In the genomic region with DNA sequence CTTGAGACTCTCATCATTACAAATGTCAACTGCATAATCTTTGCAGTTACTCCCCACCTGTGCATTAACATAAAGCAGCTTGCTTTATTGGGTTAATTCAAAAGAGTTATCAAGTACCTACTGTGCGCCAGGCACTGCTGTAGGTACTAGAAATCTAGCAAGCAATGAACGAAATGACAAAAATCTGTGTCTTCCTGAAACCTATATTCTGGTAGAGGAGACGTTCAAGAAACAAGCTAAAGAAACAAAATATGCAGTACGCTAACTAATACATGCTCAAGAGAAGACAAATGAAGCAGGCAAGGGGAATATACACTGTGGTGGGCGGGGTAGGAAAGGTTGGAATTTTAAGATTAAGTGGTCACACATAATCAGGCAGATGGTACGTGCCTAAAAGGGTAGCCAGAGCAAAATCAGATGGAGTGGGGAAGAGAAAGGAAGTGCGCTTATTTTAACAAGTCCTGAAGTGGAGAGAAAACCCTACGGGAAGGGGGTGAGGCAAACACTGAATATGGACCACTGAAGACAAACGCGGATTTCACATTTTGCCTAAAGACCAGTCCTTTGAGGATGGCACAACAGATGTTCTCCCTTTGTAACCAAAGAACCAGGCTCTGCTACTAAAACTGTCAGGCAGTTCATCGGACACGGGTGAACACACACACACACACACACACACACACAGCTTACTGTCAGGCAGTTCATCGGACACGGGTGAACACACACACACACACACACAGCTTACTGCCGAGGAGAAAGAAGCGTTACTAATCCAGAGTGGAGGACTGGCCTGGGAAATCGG, we compare ENCODE assay signal across 8 cellular contexts. TPM values are rescaled to one million over a fixed set of nuclear protein-coding genes. Genes with fewer than 3 reads are reported as not detected.
A peak's percentile ranks its signal among the peaks of the same experiment; 100 is the strongest.
DNase-seq lines count a peak whose midpoint lies in the region; ATAC-seq and TF ChIP-seq lines count a peak whose summit lies in the region.

No MANE protein-coding gene starts in this region.

- H3K4me3 ChIP-seq in liver (ENCODE audit: low read depth in 1 of 3, low read length in 3 of 3): peak overlapping the region; percentile 67 to 97 (median 85)

- H3K27ac ChIP-seq in liver (ENCODE audit: low read depth in 1 of 2, low read length in 2 of 2): peak overlapping the region; percentile 1 to 29

- peak; percentile 19 for DNase-seq in GM10266 (ENCODE audit: extremely low spot score)
- DNase-seq in NAMALWA (ENCODE audit: low spot score): peak; percentile 9
- DNase-seq in astrocyte of the hippocampus (ENCODE audit: low read depth, low spot score): peak; percentile 31
- no peak for DNase-seq in C1 segment of cervical spinal cord (lab: John Stamatoyannopoulos, UW)
- DNase-seq in head of caudate nucleus: no peak

- H3K9me3 ChIP-seq in liver (ENCODE audit: control insufficient read depth in 4 of 4, low read length in 3 of 4): no peaks in the 10 kb centered on the region

- peak in 1 of 2 donors; percentile 25 for TF ChIP-seq RAD21 in liver (IDR thresholded peaks at IDR 0.05)

- peaks cover 6 to 31% (median 16%) of the 10 kb centered on the region in 4 donors for H3K4me1 ChIP-seq in liver (ENCODE audit: control insufficient read depth in 4 of 4, insufficient read depth in 4 of 4, low read length in 3 of 4)

- no peaks in the 10 kb centered on the region for H3K27me3 ChIP-seq in liver (ENCODE audit: control insufficient read depth in 4 of 4, insufficient read depth in 4 of 4, low read length in 3 of 4)

- H3K36me3 ChIP-seq in liver (ENCODE audit: control insufficient read depth in 4 of 4, insufficient read depth in 3 of 4, low read depth in 1 of 4, low read length in 3 of 4): no peaks in the 10 kb centered on the region

- no peak for TF ChIP-seq CTCF in GM10266 (IDR thresholded peaks at IDR 0.05; ENCODE audit: control insufficient read depth, insufficient read depth, low read depth, missing control alignments)
- TF ChIP-seq CTCF in liver (IDR thresholded peaks at IDR 0.05; ENCODE audit: low read depth, low read length, missing input control): no peak

- H3K9ac ChIP-seq in liver (ENCODE audit: low read depth in 1 of 2, low read length in 2 of 2): peak overlapping the region; percentile 19 to 69

- WGBS in liver: 15% methylated on average over 17 of the region's 17 CpGs

- ATAC-seq in HG02970 (IDR thresholded peaks at IDR 0.05; ENCODE audit: low FRiP score, unreplicated experiment): no peak
- ATAC-seq in HG03520 (IDR thresholded peaks at IDR 0.05; ENCODE audit: unreplicated experiment): no peak

- intact Hi-C loops in head of caudate nucleus (cut with DNase I): no loop called here

TF ChIP-seq in liver, 16 proteins besides CTCF, POLR2A, EP300 and RAD21:
- TF ChIP-seq, protein P1, sequence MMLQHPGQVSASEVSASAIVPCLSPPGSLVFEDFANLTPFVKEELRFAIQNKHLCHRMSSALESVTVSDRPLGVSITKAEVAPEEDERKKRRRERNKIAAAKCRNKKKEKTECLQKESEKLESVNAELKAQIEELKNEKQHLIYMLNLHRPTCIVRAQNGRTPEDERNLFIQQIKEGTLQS (IDR thresholded peaks at IDR 0.05): no peak
- TF ChIP-seq HNF4G (IDR thresholded peaks at IDR 0.05): no peak
- TF ChIP-seq GABPA (IDR thresholded peaks at IDR 0.05 in 1 of 2, conservative IDR thresholded peaks at IDR 0.05 in 1 of 2): no peak
- TF ChIP-seq, protein P2, sequence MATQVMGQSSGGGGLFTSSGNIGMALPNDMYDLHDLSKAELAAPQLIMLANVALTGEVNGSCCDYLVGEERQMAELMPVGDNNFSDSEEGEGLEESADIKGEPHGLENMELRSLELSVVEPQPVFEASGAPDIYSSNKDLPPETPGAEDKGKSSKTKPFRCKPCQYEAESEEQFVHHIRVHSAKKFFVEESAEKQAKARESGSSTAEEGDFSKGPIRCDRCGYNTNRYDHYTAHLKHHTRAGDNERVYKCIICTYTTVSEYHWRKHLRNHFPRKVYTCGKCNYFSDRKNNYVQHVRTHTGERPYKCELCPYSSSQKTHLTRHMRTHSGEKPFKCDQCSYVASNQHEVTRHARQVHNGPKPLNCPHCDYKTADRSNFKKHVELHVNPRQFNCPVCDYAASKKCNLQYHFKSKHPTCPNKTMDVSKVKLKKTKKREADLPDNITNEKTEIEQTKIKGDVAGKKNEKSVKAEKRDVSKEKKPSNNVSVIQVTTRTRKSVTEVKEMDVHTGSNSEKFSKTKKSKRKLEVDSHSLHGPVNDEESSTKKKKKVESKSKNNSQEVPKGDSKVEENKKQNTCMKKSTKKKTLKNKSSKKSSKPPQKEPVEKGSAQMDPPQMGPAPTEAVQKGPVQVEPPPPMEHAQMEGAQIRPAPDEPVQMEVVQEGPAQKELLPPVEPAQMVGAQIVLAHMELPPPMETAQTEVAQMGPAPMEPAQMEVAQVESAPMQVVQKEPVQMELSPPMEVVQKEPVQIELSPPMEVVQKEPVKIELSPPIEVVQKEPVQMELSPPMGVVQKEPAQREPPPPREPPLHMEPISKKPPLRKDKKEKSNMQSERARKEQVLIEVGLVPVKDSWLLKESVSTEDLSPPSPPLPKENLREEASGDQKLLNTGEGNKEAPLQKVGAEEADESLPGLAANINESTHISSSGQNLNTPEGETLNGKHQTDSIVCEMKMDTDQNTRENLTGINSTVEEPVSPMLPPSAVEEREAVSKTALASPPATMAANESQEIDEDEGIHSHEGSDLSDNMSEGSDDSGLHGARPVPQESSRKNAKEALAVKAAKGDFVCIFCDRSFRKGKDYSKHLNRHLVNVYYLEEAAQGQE (IDR thresholded peaks at IDR 0.05): peak; percentile 75
- TF ChIP-seq SP1 (IDR thresholded peaks at IDR 0.05): no peak
- peak in 1 of 2 donors; percentile 24 for TF ChIP-seq RXRA (IDR thresholded peaks at IDR 0.05)
- TF ChIP-seq FOXA1 (IDR thresholded peaks at IDR 0.05): no peak

RNA-seq across cellular contexts. Expression of a gene that starts 1.2 kb away (rescaled TPM):
- total RNA-seq in liver: 10 to 100 TPM; 27.8 to 28.5 TPM
- 10 to 100 TPM in 1 of 2 donors, 1 to 10 TPM in 1; 7.1 to 16.5 TPM for polyA plus RNA-seq in liver

RNA-seq across cellular contexts. Expression of a gene that starts 50.7 kb away (rescaled TPM):
- total RNA-seq in liver: 1 to 10 TPM; 6.6 to 9.0 TPM
- polyA plus RNA-seq in liver: 1 to 10 TPM; 2.8 to 5.0 TPM

Comparison
In these comparisons a context has a peak if more than half of its experiments do, and no peak if none do; other contexts are left out.
1. DNase-seq: peak in GM10266 (single experiment), NAMALWA (single experiment) and astrocyte of the hippocampus (single experiment); none in C1 segment of cervical spinal cord (0 of 14) and head of caudate nucleus (0 of 42).